In genomic region chr12:121196902-121197301, GRCh38 we compare ENCODE assay signal across 14 cellular contexts. TPM values are rescaled to one million over a fixed set of nuclear protein-coding genes. Genes with fewer than 3 reads are reported as not detected.
DNase-seq lines count a peak whose midpoint lies in the region; ATAC-seq and TF ChIP-seq lines count a peak whose summit lies in the region.
"Had no signal": no experiment of that assay in that cellular context is flagged by ENCODE, and none has a peak within 500 bp of the region (broad histone marks: within the 10 kb centered on the region; RNA-seq: fewer than 3 reads in every experiment).

No MANE protein-coding gene starts in this region.

- H3K9me3 ChIP-seq in CD4-positive, alpha-beta T cell (ENCODE audit: control insufficient read depth, low read length): no peaks in the 10 kb centered on the region
- H3K9me3 ChIP-seq in smooth muscle cell (replicated peaks; ENCODE audit: low read depth) (no peaks in the 10 kb centered on the region), transverse colon (no peaks in the 10 kb centered on the region)
- H3K9me3 ChIP-seq: adrenal gland, suprapubic skin had no signal

- no peak overlapping the region for H2AFZ ChIP-seq in smooth muscle cell (ENCODE audit: low read depth)

- no peak overlapping the region for H3K9ac ChIP-seq in smooth muscle cell (ENCODE audit: low read depth)

- CTCF ChIA-PET in CD4-positive, alpha-beta T cell (lab: Charles Lee): no interaction called here

- no peak for TF ChIP-seq CTCF in CD4-positive, alpha-beta T cell (IDR thresholded peaks at IDR 0.05)
- no peak for TF ChIP-seq CTCF in smooth muscle cell (IDR thresholded peaks at IDR 0.05; ENCODE audit: borderline replicate concordance, insufficient read depth, poor library complexity, severe bottlenecking)
- no peak for TF ChIP-seq CTCF in transverse colon (IDR thresholded peaks at IDR 0.05)

- in situ Hi-C loops in transverse colon (cut with MboI; ENCODE audit: low pct_ligation_motif_present in 1 of 4, low pct_unique_long_range_greater_than_20kb in 1 of 4, low sequenced_read_pairs in 3 of 4): no loop called here

- no peaks in the 10 kb centered on the region for H3K79me2 ChIP-seq in smooth muscle cell (ENCODE audit: low read depth)

- no peaks in the 10 kb centered on the region for H3K9me3 Mint-ChIP-seq in CD4-positive, alpha-beta T cell
- H3K9me3 Mint-ChIP-seq: neural crest cell had no signal

- H3K36me3 ChIP-seq in smooth muscle cell (ENCODE audit: low read depth): no peaks in the 10 kb centered on the region
- H3K36me3 ChIP-seq in transverse colon: no peaks in the 10 kb centered on the region
- H3K36me3 ChIP-seq: adrenal gland, suprapubic skin had no signal

- no peak overlapping the region for H3K4me2 ChIP-seq in smooth muscle cell

- POLR2A ChIA-PET in CD4-positive, alpha-beta T cell (lab: Charles Lee): interaction anchor here (0.8 kb wide), 1 partner anchor 43 kb away, joined by 3 read pairs; no protein-coding TSS in a partner anchor

- no peak for DNase-seq in CD4-positive, alpha-beta T cell
- DNase-seq in HT1080 (ENCODE audit: low read depth) (peak; percentile 36), UCSD-AML1 (lab: John Stamatoyannopoulos, UW; ENCODE audit: unreplicated experiment) (peak; percentile 45), kidney tubule cell (ENCODE audit: low spot score) (peak; percentile 22), smooth muscle cell (lab: John Stamatoyannopoulos, UW; ENCODE audit: unreplicated experiment) (no peak), NCI-H1417 treated with DMSO at 0.1 percent for 48 hours (lab: John Stamatoyannopoulos, UW) (no peak), inferior parietal cortex (ENCODE audit: extremely low spot score) (no peak), transverse colon (no peak)
- DNase-seq: NCI-H1694 treated with DMSO at 0.1 percent for 48 hours; stimulated activated CD4-positive, alpha-beta T cell treated with anti-CD3 and anti-CD28 coated beads, Interleukin-4, amount 100 ng/mL, for 1 hour had no signal

- peaks cover 2% of the 10 kb centered on the region for H3F3A ChIP-seq in smooth muscle cell (ENCODE audit: low read depth)

- H3K27ac Mint-ChIP-seq in CD4-positive, alpha-beta T cell: no peak overlapping the region

- no peak for TF ChIP-seq POLR2A in transverse colon (IDR thresholded peaks at IDR 0.05)

- no peak overlapping the region for H3K27ac ChIP-seq in CD4-positive, alpha-beta T cell (ENCODE audit: low read depth, low read length)
- H3K27ac ChIP-seq in smooth muscle cell (ENCODE audit: low read depth) (no peak overlapping the region), transverse colon (no peak overlapping the region)
- H3K27ac ChIP-seq: suprapubic skin had no signal

- H3K4me3 ChIP-seq in smooth muscle cell (no peak overlapping the region), transverse colon (no peak overlapping the region)
- H3K4me3 ChIP-seq: adrenal gland, suprapubic skin had no signal

- ATAC-seq in CD4-positive, alpha-beta T cell (ENCODE audit: poor library complexity): peak; percentile 84
- ATAC-seq: activated CD4-positive, CD25-positive, alpha-beta regulatory T cell treated with anti-CD3 and anti-CD28 coated beads, Interleukin-2, amount 50 U/mL, for 24 hours had no signal

- H3K27me3 Mint-ChIP-seq in CD4-positive, alpha-beta T cell: no peaks in the 10 kb centered on the region

- no peaks in the 10 kb centered on the region for H3K36me3 Mint-ChIP-seq in CD4-positive, alpha-beta T cell (ENCODE audit: low read depth)

- WGBS in smooth muscle cell (ENCODE audit: low lambda C conversion rate): 91% methylated on average over 6 of the region's 6 CpGs
- 43 to 63% methylated on average over 6 of the region's 6 CpGs for WGBS in transverse colon (ENCODE audit: low coverage in 1 of 2), 2 donors

- H4K20me1 ChIP-seq in smooth muscle cell (ENCODE audit: low read depth): no peaks in the 10 kb centered on the region

- H3K4me1 Mint-ChIP-seq in CD4-positive, alpha-beta T cell (ENCODE audit: low read depth): peaks cover 12% of the 10 kb centered on the region
- H3K4me1 Mint-ChIP-seq: neural crest cell had no signal

- H3K4me1 ChIP-seq in smooth muscle cell (ENCODE audit: low read depth) (no peaks in the 10 kb centered on the region), transverse colon (no peaks in the 10 kb centered on the region)
- H3K4me1 ChIP-seq: adrenal gland, suprapubic skin had no signal

- H3K4me3 Mint-ChIP-seq in CD4-positive, alpha-beta T cell: peak overlapping the region; percentile 39
- H3K4me3 Mint-ChIP-seq: neural crest cell had no signal

- intact Hi-C loops in CD4-positive, alpha-beta T cell (cut with DNase I, micrococcal nuclease): no loop called here
- intact Hi-C loops in transverse colon (cut with DNase I; ENCODE audit: low total_unique reads): no loop called here

- no peak for TF ChIP-seq EP300 in transverse colon (IDR thresholded peaks at IDR 0.05; ENCODE audit: low read depth)

- no peaks in the 10 kb centered on the region for H3K27me3 ChIP-seq in CD4-positive, alpha-beta T cell (ENCODE audit: control insufficient read depth, insufficient read depth, low read length)
- H3K27me3 ChIP-seq in smooth muscle cell (ENCODE audit: low read depth): no peaks in the 10 kb centered on the region
- no peaks in the 10 kb centered on the region for H3K27me3 ChIP-seq in transverse colon
- H3K27me3 ChIP-seq: adrenal gland, suprapubic skin had no signal

RNA-seq across cellular contexts. Expression of gene P2RX4, which starts 13.0 kb away (rescaled TPM):
- 10 to 100 TPM; 36.2 to 37.4 TPM for total RNA-seq in CD4-positive, alpha-beta T cell
- total RNA-seq in HT1080 (2014; rRNA removed; shearing (Covaris generic)): 3.5 and 6.0 TPM in 2 replicates
- 6.7 and 11.2 TPM in 2 replicates for polyA plus RNA-seq in HT1080 (2015; cell fraction: cytosol; rRNA removed)
- 2.9 and 7.0 TPM in 2 replicates for polyA plus RNA-seq in HT1080 (2015; cell fraction: nucleus; rRNA removed)
- total RNA-seq in smooth muscle cell: 18.1 and 32.2 TPM in 2 replicates
- 16.8 and 20.6 TPM in 2 replicates for polyA plus RNA-seq in smooth muscle cell
- 100 to 1,000 TPM; 103 to 435 (median 217) TPM for total RNA-seq in transverse colon

Comparison
In these comparisons a context has a peak if more than half of its experiments do, and no peak if none do; other contexts are left out.
1. DNase-seq: peak in HT1080 (single experiment), UCSD-AML1 (single experiment) and kidney tubule cell (single experiment); none in CD4-positive, alpha-beta T cell (0 of 10), smooth muscle cell (single experiment), NCI-H1417 treated with DMSO at 0.1 percent for 48 hours (single experiment), inferior parietal cortex (single experiment) and transverse colon (single experiment).